ENCODE assay signal across 10 cellular contexts in the genomic region with DNA sequence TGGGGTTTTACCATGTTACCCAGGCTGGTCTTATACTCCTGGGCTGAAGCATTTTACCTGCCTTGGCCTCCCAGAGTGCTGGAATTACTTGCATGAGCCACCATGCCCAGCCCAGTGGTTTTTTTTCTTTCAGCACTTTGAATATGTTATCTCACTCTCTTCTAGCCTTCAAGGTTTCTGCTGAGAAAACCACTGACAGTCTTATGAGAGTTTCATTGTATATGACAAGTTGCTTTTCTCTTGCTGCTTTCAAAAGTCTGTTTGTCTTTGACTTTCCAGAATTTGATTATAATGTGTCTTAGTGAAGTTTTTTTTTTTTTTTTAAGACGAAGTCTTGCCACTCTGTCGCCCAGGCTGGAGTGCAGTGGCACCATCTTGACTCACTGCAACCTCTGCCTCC.
"Had no signal": no experiment of that assay in that cellular context is flagged by ENCODE, and none has a peak within 500 bp of the region (broad histone marks: within the 10 kb centered on the region; RNA-seq: fewer than 3 reads in every experiment).

No MANE protein-coding gene starts in this region.

- DNase-seq: GM23248, GOT3, H7, HFFc6, Kasumi-1, KG1 had no signal

- H3K9ac ChIP-seq: GM23248 had no signal

- FAIRE-seq: HepG2 had no signal

- H3K27me3 Mint-ChIP-seq: IgD-negative memory B cell had no signal

- H3K4me3 ChIP-seq: GM23248, HAP-1 had no signal

- H3K36me3 ChIP-seq: HAP-1 had no signal

- H2AFZ ChIP-seq: GM23248 had no signal

- ATAC-seq: HepG2 had no signal

- H3K9me3 ChIP-seq: HAP-1 had no signal

- H3K27ac Mint-ChIP-seq: HFFc6, IgD-negative memory B cell had no signal

- H3K4me3 Mint-ChIP-seq: HFFc6 had no signal

- H3K4me1 ChIP-seq: HAP-1 had no signal

- H3K27ac ChIP-seq: GM23248, HL-60 had no signal
